ENCODE assay signal across 27 cellular contexts in the genomic region with DNA sequence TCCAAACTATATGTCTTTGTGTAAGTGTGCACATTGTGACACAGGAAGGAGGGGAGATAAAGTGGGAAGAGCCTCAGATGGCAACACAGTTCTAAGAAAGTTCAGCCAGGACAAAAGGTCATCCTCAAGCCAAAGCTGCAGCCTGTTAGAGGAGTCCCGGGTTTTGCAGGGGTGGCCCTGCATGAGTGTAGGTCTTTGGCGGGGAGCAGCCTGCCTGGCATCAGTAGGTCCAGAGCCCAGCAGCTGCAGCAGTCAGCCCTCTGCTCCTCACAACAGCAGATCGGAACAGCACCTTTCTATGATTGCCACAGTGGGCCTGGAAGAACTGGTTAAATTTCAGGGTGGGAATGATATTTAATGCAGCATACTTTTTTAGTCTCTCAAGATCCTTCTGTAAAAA.
"Had no signal": no experiment of that assay in that cellular context is flagged by ENCODE, and none has a peak within 500 bp of the region (broad histone marks: within the 10 kb centered on the region; RNA-seq: fewer than 3 reads in every experiment).

No MANE protein-coding gene starts in this region.

- H3K27me3 ChIP-seq: breast epithelium, pancreas, upper lobe of left lung had no signal

- H3K27me3 Mint-ChIP-seq: activated naive CD4-positive, alpha-beta T cell treated with anti-CD3 and anti-CD28 coated beads, Interleukin-2, amount 50 U/mL, for 24 hours; activated naive CD8-positive, alpha-beta T cell treated with anti-CD3 and anti-CD28 coated beads, Interleukin-2, amount 50 U/mL, for 24 hours; central memory CD8-positive, alpha-beta T cell; dendritic cell treated with granulocyte-macrophage colony-stimulating factor and Interleukin-4, amounts not matched to agents 40 ng/mL and 50 ng/mL, for 4 days; naive B cell had no signal

- H3K36me3 ChIP-seq: breast epithelium, left ventricle myocardium inferior, pancreas, prostate gland, upper lobe of left lung had no signal

- H3K36me3 Mint-ChIP-seq: activated naive CD4-positive, alpha-beta T cell treated with anti-CD3 and anti-CD28 coated beads, Interleukin-2, amount 50 U/mL, for 24 hours; naive B cell had no signal

- H3K9me3 Mint-ChIP-seq: activated naive CD4-positive, alpha-beta T cell treated with anti-CD3 and anti-CD28 coated beads, Interleukin-2, amount 50 U/mL, for 24 hours; activated naive CD8-positive, alpha-beta T cell treated with anti-CD3 and anti-CD28 coated beads, Interleukin-2, amount 50 U/mL, for 24 hours; activated T-helper 2 cell treated with anti-CD3 and anti-CD28 coated beads, Interferon-gamma antibody, Interleukin-2, Interleukin-4, amounts not matched to agents 10 μg/mL and 5 μg/mL and 100 μg/mL, durations not matched to agents 14 hours and 24 hours and 36 hours; central memory CD8-positive, alpha-beta T cell; dendritic cell treated with granulocyte-macrophage colony-stimulating factor and Interleukin-4, amounts not matched to agents 40 ng/mL and 50 ng/mL, for 4 days; endodermal cell; mesothelial cell of epicardium; naive B cell; nephron progenitor cell had no signal

- H3K4me3 ChIP-seq: breast epithelium, left ventricle myocardium inferior, lung, pancreas, prostate gland, upper lobe of left lung had no signal

- DNase-seq: activated CD4-positive, alpha-beta T cell treated with anti-CD3 and anti-CD28 coated beads for 4 hours; activated CD4-positive, alpha-beta T cell treated with anti-CD3 and anti-CD28 coated beads, Interleukin-2, amount 50 U/mL, for 4 hours; activated CD8-positive, alpha-beta memory T cell treated with anti-CD3 and anti-CD28 coated beads for 24 hours; activated CD8-positive, alpha-beta memory T cell treated with anti-CD3 and anti-CD28 coated beads, Interleukin-2, amount 50 U/mL, for 4 hours; activated naive CD8-positive, alpha-beta T cell treated with anti-CD3 and anti-CD28 coated beads, Interleukin-2, amount 50 U/mL, for 24 hours; activated T-cell treated with anti-CD3 and anti-CD28 coated beads, Interleukin-2, amount 50 U/mL, for 48 hours; endodermal cell; foreskin melanocyte; left ventricle myocardium inferior; naive B cell; nephron progenitor cell; pancreas; retina; stimulated activated CD4-positive, alpha-beta T cell treated with anti-CD3 and anti-CD28 coated beads, Interleukin-15, amount 100 ng/mL, for 24 hours; stimulated activated naive CD4-positive, alpha-beta T cell treated with Interleukin-2 at 50 U/mL for 16 hours; T-helper 9 cell; upper lobe of left lung had no signal

- ATAC-seq: activated naive CD8-positive, alpha-beta T cell treated with anti-CD3 and anti-CD28 coated beads, Interleukin-2, amount 50 U/mL, for 24 hours; esophagus mucosa had no signal

- H3K4me3 Mint-ChIP-seq: activated naive CD4-positive, alpha-beta T cell treated with anti-CD3 and anti-CD28 coated beads, Interleukin-2, amount 50 U/mL, for 24 hours; activated naive CD8-positive, alpha-beta T cell treated with anti-CD3 and anti-CD28 coated beads, Interleukin-2, amount 50 U/mL, for 24 hours; central memory CD8-positive, alpha-beta T cell; dendritic cell treated with granulocyte-macrophage colony-stimulating factor and Interleukin-4, amounts not matched to agents 40 ng/mL and 50 ng/mL, for 4 days; endodermal cell; mesothelial cell of epicardium; naive B cell; nephron progenitor cell had no signal

- H3K4me1 ChIP-seq: breast epithelium had no signal

- H3K27ac ChIP-seq: breast epithelium, left ventricle myocardium inferior, pancreas, prostate gland, upper lobe of left lung, VCaP had no signal

- H3K4me1 Mint-ChIP-seq: activated naive CD4-positive, alpha-beta T cell treated with anti-CD3 and anti-CD28 coated beads, Interleukin-2, amount 50 U/mL, for 24 hours; activated naive CD8-positive, alpha-beta T cell treated with anti-CD3 and anti-CD28 coated beads, Interleukin-2, amount 50 U/mL, for 24 hours; central memory CD8-positive, alpha-beta T cell had no signal

- H3K27ac Mint-ChIP-seq: activated naive CD4-positive, alpha-beta T cell treated with anti-CD3 and anti-CD28 coated beads, Interleukin-2, amount 50 U/mL, for 24 hours; activated naive CD8-positive, alpha-beta T cell treated with anti-CD3 and anti-CD28 coated beads, Interleukin-2, amount 50 U/mL, for 24 hours; activated T-helper 2 cell treated with anti-CD3 and anti-CD28 coated beads, Interferon-gamma antibody, Interleukin-2, Interleukin-4, amounts not matched to agents 10 μg/mL and 5 μg/mL and 100 μg/mL, durations not matched to agents 14 hours and 24 hours and 36 hours; dendritic cell treated with granulocyte-macrophage colony-stimulating factor and Interleukin-4, amounts not matched to agents 40 ng/mL and 50 ng/mL, for 4 days; mesothelial cell of epicardium; nephron progenitor cell had no signal

- H3K9me3 ChIP-seq: breast epithelium, left ventricle myocardium inferior, pancreas, prostate gland, upper lobe of left lung had no signal
